In the genomic region with DNA sequence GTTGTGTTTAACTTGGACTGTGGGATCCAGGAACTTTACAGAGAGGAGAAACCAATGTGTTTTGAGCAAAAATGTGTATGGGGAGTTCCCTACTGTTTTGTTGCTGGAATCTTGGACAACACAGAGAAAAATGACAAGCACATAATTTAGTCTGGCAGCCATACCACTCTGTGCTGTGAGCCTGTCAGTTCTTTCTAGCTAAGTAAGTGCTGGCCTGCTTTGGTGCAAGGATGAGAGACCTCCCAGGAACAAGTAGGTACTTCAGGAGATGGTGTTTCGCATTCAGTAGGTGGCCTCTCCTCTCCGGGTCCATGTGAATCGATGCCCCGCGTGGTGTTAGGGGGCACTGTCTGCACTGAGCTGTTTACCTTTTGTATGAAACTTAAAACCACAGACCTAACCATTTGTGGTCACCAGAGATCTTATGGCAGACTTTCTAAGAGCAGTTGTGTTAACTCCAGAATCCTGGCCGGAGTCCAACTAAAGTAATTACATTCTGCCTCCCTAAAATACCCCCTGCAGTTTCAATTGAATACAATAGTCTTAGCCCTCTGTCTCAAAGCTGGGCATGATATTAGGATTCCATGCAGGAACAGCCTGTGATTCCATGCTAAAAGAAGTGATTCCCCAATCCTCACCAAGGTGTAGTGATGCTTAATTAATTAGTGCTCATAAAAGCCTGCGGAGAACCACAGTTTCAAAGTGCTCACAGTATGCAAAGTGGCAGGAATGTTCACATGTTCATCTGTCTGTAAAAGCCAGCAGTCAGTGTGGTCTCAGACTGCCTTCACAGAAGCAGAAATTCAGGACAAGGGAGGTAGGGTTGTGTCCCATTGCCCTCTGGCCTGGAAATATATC, we compare ENCODE assay signal across 1 cellular context.
TF ChIP-seq lines count a peak whose summit lies in the region.

No MANE protein-coding gene starts in this region.

TF ChIP-seq in HEK293, 187 proteins besides CTCF, POLR2A, EP300 and RAD21 (continued from another document):
- no peak for TF ChIP-seq ZBTB49 (tag by site-specific recombination; IDR thresholded peaks at IDR 0.05; ENCODE audit: low read depth)
- 0 out of 2 replicates have a peak, but pooled peaks have one; percentile 40 for TF ChIP-seq ZNF580 (tag by site-specific recombination; IDR thresholded peaks at IDR 0.05)
- TF ChIP-seq, protein P1, sequence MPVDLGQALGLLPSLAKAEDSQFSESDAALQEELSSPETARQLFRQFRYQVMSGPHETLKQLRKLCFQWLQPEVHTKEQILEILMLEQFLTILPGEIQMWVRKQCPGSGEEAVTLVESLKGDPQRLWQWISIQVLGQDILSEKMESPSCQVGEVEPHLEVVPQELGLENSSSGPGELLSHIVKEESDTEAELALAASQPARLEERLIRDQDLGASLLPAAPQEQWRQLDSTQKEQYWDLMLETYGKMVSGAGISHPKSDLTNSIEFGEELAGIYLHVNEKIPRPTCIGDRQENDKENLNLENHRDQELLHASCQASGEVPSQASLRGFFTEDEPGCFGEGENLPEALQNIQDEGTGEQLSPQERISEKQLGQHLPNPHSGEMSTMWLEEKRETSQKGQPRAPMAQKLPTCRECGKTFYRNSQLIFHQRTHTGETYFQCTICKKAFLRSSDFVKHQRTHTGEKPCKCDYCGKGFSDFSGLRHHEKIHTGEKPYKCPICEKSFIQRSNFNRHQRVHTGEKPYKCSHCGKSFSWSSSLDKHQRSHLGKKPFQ (tag by site-specific recombination; IDR thresholded peaks at IDR 0.05), result no peak
- no peak for TF ChIP-seq ZNF274 (IDR thresholded peaks at IDR 0.05; ENCODE audit: low read length)
- TF ChIP-seq ZNF274 (tag by site-specific recombination; IDR thresholded peaks at IDR 0.05; ENCODE audit: borderline replicate concordance), result no peak
- TF ChIP-seq ZNF416 (tag by site-specific recombination; IDR thresholded peaks at IDR 0.05), result no peak
- no peak for TF ChIP-seq ZNF157 (tag by site-specific recombination; IDR thresholded peaks at IDR 0.05)
